In genomic region chr10:85967594-85967993, GRCh38 we compare ENCODE assay signal across 15 cellular contexts.
A peak's percentile ranks its signal among the peaks of the same experiment; 100 is the strongest.
DNase-seq lines count a peak whose midpoint lies in the region; ATAC-seq and TF ChIP-seq lines count a peak whose summit lies in the region.
"Had no signal": no experiment of that assay in that cellular context is flagged by ENCODE, and none has a peak within 500 bp of the region (broad histone marks: within the 10 kb centered on the region; RNA-seq: fewer than 3 reads in every experiment).

No MANE protein-coding gene starts in this region.

- no peaks in the 10 kb centered on the region for H3K36me3 Mint-ChIP-seq in MCF 10A (ENCODE audit: insufficient read depth, unreplicated experiment)
- no peaks in the 10 kb centered on the region for H3K36me3 Mint-ChIP-seq in activated T-helper 17 cell treated with anti-CD3 and anti-CD28 coated beads, Interleukin-2, amount 50 U/mL, for 72 hours (ENCODE audit: low read depth)
- H3K36me3 Mint-ChIP-seq in osteocyte (ENCODE audit: unreplicated experiment): no peaks in the 10 kb centered on the region

- TF ChIP-seq POLR2A in breast epithelium (IDR thresholded peaks at IDR 0.05): no peak

- no peaks in the 10 kb centered on the region for H3K4me1 Mint-ChIP-seq in MCF 10A (ENCODE audit: insufficient read depth, unreplicated experiment)
- no peaks in the 10 kb centered on the region for H3K4me1 Mint-ChIP-seq in activated T-helper 17 cell treated with anti-CD3 and anti-CD28 coated beads, Interleukin-2, amount 50 U/mL, for 72 hours
- H3K4me1 Mint-ChIP-seq in osteocyte (ENCODE audit: unreplicated experiment): no peaks in the 10 kb centered on the region

- no peak for TF ChIP-seq CTCF in MCF 10A (IDR thresholded peaks at IDR 0.05; ENCODE audit: unreplicated experiment)
- TF ChIP-seq CTCF in breast epithelium (IDR thresholded peaks at IDR 0.05): no peak
- TF ChIP-seq CTCF in GM10266 (IDR thresholded peaks at IDR 0.05; ENCODE audit: control insufficient read depth, insufficient read depth, low read depth, missing control alignments): no peak
- TF ChIP-seq CTCF in osteocyte (IDR thresholded peaks at IDR 0.05): no peak

- BruUV-seq in MCF 10A (replicated peaks; lab: Mats Ljungman, UMichigan): no TSS peak

- no peak overlapping the region for H3K27ac ChIP-seq in breast epithelium
- H3K27ac ChIP-seq: testis had no signal

- H3K27me3 ChIP-seq in breast epithelium: no peaks in the 10 kb centered on the region
- H3K27me3 ChIP-seq: testis had no signal

- H3K9me3 Mint-ChIP-seq in MCF 10A (ENCODE audit: unreplicated experiment) (peaks cover 29% of the 10 kb centered on the region), osteocyte (ENCODE audit: unreplicated experiment) (peaks cover 46% of the 10 kb centered on the region)
- H3K9me3 Mint-ChIP-seq in activated T-helper 17 cell treated with anti-CD3 and anti-CD28 coated beads, Interleukin-2, amount 50 U/mL, for 72 hours: peaks cover 18% of the 10 kb centered on the region

- POLR2A ChIA-PET in MCF 10A (lab: Yijun Ruan, JAX): no interaction called here

- CTCF ChIA-PET in MCF 10A (lab: Yijun Ruan, JAX): interaction anchor here (1.1 kb wide), 1 partner anchor 17 kb away, joined by 4 read pairs; no protein-coding TSS in a partner anchor

- H3K27me3 Mint-ChIP-seq in MCF 10A (ENCODE audit: insufficient read depth, unreplicated experiment): no peaks in the 10 kb centered on the region
- H3K27me3 Mint-ChIP-seq in activated T-helper 17 cell treated with anti-CD3 and anti-CD28 coated beads, Interleukin-2, amount 50 U/mL, for 72 hours: peaks cover 25% of the 10 kb centered on the region
- no peaks in the 10 kb centered on the region for H3K27me3 Mint-ChIP-seq in osteocyte (ENCODE audit: unreplicated experiment)

- DNase-seq in MCF 10A (ENCODE audit: unreplicated experiment): peak; percentile 13
- DNase-seq in breast epithelium (ENCODE audit: low spot score in 2 of 2): no peak
- DNase-seq in NCI-H128 (lab: John Stamatoyannopoulos, UW; ENCODE audit: unreplicated experiment): no peak
- DNase-seq in GM10266 (ENCODE audit: extremely low spot score): no peak
- DNase-seq in NCI-H146 (lab: John Stamatoyannopoulos, UW): no peak
- no peak for DNase-seq in osteocyte (ENCODE audit: extremely low spot score, unreplicated experiment)
- DNase-seq: activated CD4-positive, alpha-beta T cell treated with anti-CD3 and anti-CD28 coated beads for 4 hours; NCI-H1048; right cardiac atrium; SIG-M5; stimulated activated CD4-positive, alpha-beta T cell treated with anti-CD3 and anti-CD28 coated beads, Interleukin-1b, Interleukin-23, amount 100 ng/mL, for 48 hours; testis had no signal

- ATAC-seq in HG02884 (IDR thresholded peaks at IDR 0.05; ENCODE audit: unreplicated experiment): peak; percentile 72
- ATAC-seq in activated T-helper 17 cell treated with anti-CD3 and anti-CD28 coated beads, Interleukin-2, amount 50 U/mL, for 72 hours (replicated peaks): peak; percentile 81
- ATAC-seq: right cardiac atrium had no signal

- H3K4me3 ChIP-seq in breast epithelium: no peak overlapping the region
- H3K4me3 ChIP-seq: testis had no signal

- H3K4me1 ChIP-seq in breast epithelium: no peaks in the 10 kb centered on the region
- H3K4me1 ChIP-seq: testis had no signal

- intact Hi-C loops in MCF 10A (cut with micrococcal nuclease): no loop called here
- intact Hi-C loops in breast epithelium (cut with DNase I; ENCODE audit: low total_unique reads): no loop called here

- H3K9me3 ChIP-seq in breast epithelium: peaks cover 5 to 45% of the 10 kb centered on the region in 2 donors
- H3K9me3 ChIP-seq: testis had no signal

- H3K27ac Mint-ChIP-seq in MCF 10A (ENCODE audit: low read depth, unreplicated experiment) (no peak overlapping the region), osteocyte (ENCODE audit: unreplicated experiment) (no peak overlapping the region)
- no peak overlapping the region for H3K27ac Mint-ChIP-seq in activated T-helper 17 cell treated with anti-CD3 and anti-CD28 coated beads, Interleukin-2, amount 50 U/mL, for 72 hours
- H3K27ac Mint-ChIP-seq: T-helper 2 cell treated with Interferon-gamma antibody and Interleukin-4, amounts not matched to agents 5 μg/mL and 100 μg/mL, for 36 hours had no signal

- no peaks in the 10 kb centered on the region for H3K36me3 ChIP-seq in breast epithelium

- no peak overlapping the region for H3K4me3 Mint-ChIP-seq in MCF 10A (ENCODE audit: unreplicated experiment)
- no peak overlapping the region for H3K4me3 Mint-ChIP-seq in activated T-helper 17 cell treated with anti-CD3 and anti-CD28 coated beads, Interleukin-2, amount 50 U/mL, for 72 hours
- H3K4me3 Mint-ChIP-seq in osteocyte (ENCODE audit: unreplicated experiment): no peak overlapping the region
- H3K4me3 Mint-ChIP-seq: T-helper 2 cell treated with Interferon-gamma antibody and Interleukin-4, amounts not matched to agents 5 μg/mL and 100 μg/mL, for 36 hours had no signal
